Comparison of ENCODE assay signal across 11 cellular contexts in genomic region chr3:125381743-125382142, GRCh38. TPM values are rescaled to one million over a fixed set of nuclear protein-coding genes. Genes with fewer than 3 reads are reported as not detected.
DNase-seq lines count a peak whose midpoint lies in the region; ATAC-seq and TF ChIP-seq lines count a peak whose summit lies in the region.
"Had no signal": no experiment of that assay in that cellular context is flagged by ENCODE, and none has a peak within 500 bp of the region (broad histone marks: within the 10 kb centered on the region; RNA-seq: fewer than 3 reads in every experiment).

No MANE protein-coding gene starts in this region.

- TF ChIP-seq POLR2A in suprapubic skin (IDR thresholded peaks at IDR 0.05): no peak

- no peaks in the 10 kb centered on the region for H3K4me1 ChIP-seq in left lung
- no peaks in the 10 kb centered on the region for H3K4me1 ChIP-seq in suprapubic skin

- H3K9me3 ChIP-seq in left lung: no peaks in the 10 kb centered on the region
- no peaks in the 10 kb centered on the region for H3K9me3 ChIP-seq in suprapubic skin
- H3K9me3 ChIP-seq: right lobe of liver had no signal

- no peak overlapping the region for H3K4me3 ChIP-seq in GM12865 (ENCODE audit: low read depth, low read length)
- H3K4me3 ChIP-seq in left lung: no peak overlapping the region
- no peak overlapping the region for H3K4me3 ChIP-seq in suprapubic skin
- H3K4me3 ChIP-seq: right lobe of liver had no signal

- TF ChIP-seq CTCF in GM12865 (IDR thresholded peaks at IDR 0.05; ENCODE audit: insufficient read depth, low read depth, low read length, missing control alignments) (no peak), left lung (IDR thresholded peaks at IDR 0.05) (no peak), suprapubic skin (IDR thresholded peaks at IDR 0.05) (no peak)

- TF ChIP-seq EP300 in suprapubic skin (IDR thresholded peaks at IDR 0.05): no peak

- H3K9me3 Mint-ChIP-seq in activated CD8-positive, alpha-beta T cell treated with anti-CD3 and anti-CD28 coated beads, Interleukin-2, amount 10 ng/mL, durations not matched to agents 7 days and 5 days (ENCODE audit: insufficient read depth): no peaks in the 10 kb centered on the region

- H3K4me1 Mint-ChIP-seq in activated CD8-positive, alpha-beta T cell treated with anti-CD3 and anti-CD28 coated beads, Interleukin-2, amount 10 ng/mL, durations not matched to agents 7 days and 5 days (ENCODE audit: low read depth): peaks cover 10% of the 10 kb centered on the region

- peak; percentile 78 for DNase-seq in GM12865 (ENCODE audit: low read depth)
- peak; percentile 42 for DNase-seq in activated CD8-positive, alpha-beta T cell treated with anti-CD3 and anti-CD28 coated beads, Interleukin-2, amount 10 ng/mL, durations not matched to agents 7 days and 5 days
- DNase-seq in left lung: no peak
- DNase-seq in NCI-H146 treated with DMSO at 0.1 percent for 48 hours (lab: John Stamatoyannopoulos, UW; ENCODE audit: unreplicated experiment): no peak
- DNase-seq in suprapubic skin (ENCODE audit: low spot score in 2 of 2): no peak
- DNase-seq: caudate nucleus, NCI-H1105 treated with DMSO at 0.1 percent for 48 hours had no signal

- no peaks in the 10 kb centered on the region for H3K27me3 ChIP-seq in left lung
- H3K27me3 ChIP-seq in suprapubic skin: no peaks in the 10 kb centered on the region
- H3K27me3 ChIP-seq: right lobe of liver had no signal

- H3K27me3 Mint-ChIP-seq in activated CD8-positive, alpha-beta T cell treated with anti-CD3 and anti-CD28 coated beads, Interleukin-2, amount 10 ng/mL, durations not matched to agents 7 days and 5 days (ENCODE audit: low read depth): peaks cover 12% of the 10 kb centered on the region

- ATAC-seq in HG03159 (IDR thresholded peaks at IDR 0.05; ENCODE audit: unreplicated experiment): peak; percentile 56
- peak; percentile 71 for ATAC-seq in activated CD8-positive, alpha-beta T cell treated with anti-CD3 and anti-CD28 coated beads, Interleukin-2, amount 10 ng/mL, durations not matched to agents 7 days and 5 days
- peak; percentile 33 for ATAC-seq in left lung
- no peak for ATAC-seq in GM19463 (IDR thresholded peaks at IDR 0.05; ENCODE audit: unreplicated experiment)
- ATAC-seq in GM21390 (IDR thresholded peaks at IDR 0.05; ENCODE audit: unreplicated experiment): no peak

- intact Hi-C loops in left lung (cut with DNase I): no loop called here

- no peaks in the 10 kb centered on the region for H3K36me3 Mint-ChIP-seq in activated CD8-positive, alpha-beta T cell treated with anti-CD3 and anti-CD28 coated beads, Interleukin-2, amount 10 ng/mL, durations not matched to agents 7 days and 5 days (ENCODE audit: low read depth)

- WGBS in suprapubic skin: 51% methylated on average over 5 of the region's 5 CpGs

- no peak overlapping the region for H3K27ac Mint-ChIP-seq in activated CD8-positive, alpha-beta T cell treated with anti-CD3 and anti-CD28 coated beads, Interleukin-2, amount 10 ng/mL, durations not matched to agents 7 days and 5 days

- H3K27ac ChIP-seq in left lung (no peak overlapping the region), suprapubic skin (no peak overlapping the region)

- CTCF ChIA-PET in activated CD8-positive, alpha-beta T cell treated with anti-CD3 and anti-CD28 coated beads, Interleukin-2, amount 10 ng/mL, durations not matched to agents 7 days and 5 days (lab: Charles Lee): interaction anchor here (0.6 to 1.7 kb wide), 5 partner anchors 26 to 453 kb away, joined by 3 to 5 read pairs (median 3); no protein-coding TSS in a partner anchor

- POLR2A ChIA-PET in activated CD8-positive, alpha-beta T cell treated with anti-CD3 and anti-CD28 coated beads, Interleukin-2, amount 10 ng/mL, durations not matched to agents 7 days and 5 days (lab: Charles Lee): no interaction called here

- H3K36me3 ChIP-seq in left lung (no peaks in the 10 kb centered on the region), suprapubic skin (no peaks in the 10 kb centered on the region)
- H3K36me3 ChIP-seq: right lobe of liver had no signal

- H3K4me3 Mint-ChIP-seq in activated CD8-positive, alpha-beta T cell treated with anti-CD3 and anti-CD28 coated beads, Interleukin-2, amount 10 ng/mL, durations not matched to agents 7 days and 5 days: no peak overlapping the region

RNA-seq across cellular contexts. Expression of gene ZNF148, which starts 6.6 kb away (rescaled TPM):
- total RNA-seq in activated CD8-positive, alpha-beta T cell treated with anti-CD3 and anti-CD28 coated beads, Interleukin-2, amount 10 ng/mL, durations not matched to agents 7 days and 5 days: 10 to 100 TPM; 39.1 to 39.6 TPM
- total RNA-seq in left lung (10 to 100 TPM; 44.3 to 44.9 TPM), suprapubic skin (10 to 100 TPM; 16.5 to 30.0 (median 20.3) TPM)

Comparison
In these comparisons a context has a peak if more than half of its experiments do, and no peak if none do; other contexts are left out.
1. DNase-seq: peak in GM12865 (single experiment) and activated CD8-positive, alpha-beta T cell treated with anti-CD3 and anti-CD28 coated beads, Interleukin-2, amount 10 ng/mL, durations not matched to agents 7 days and 5 days (single experiment); none in left lung (0 of 2), NCI-H146 treated with DMSO at 0.1 percent for 48 hours (single experiment) and suprapubic skin (0 of 2).
2. ATAC-seq: peak in HG03159 (single experiment), activated CD8-positive, alpha-beta T cell treated with anti-CD3 and anti-CD28 coated beads, Interleukin-2, amount 10 ng/mL, durations not matched to agents 7 days and 5 days (single experiment) and left lung (single experiment); none in GM19463 (single experiment) and GM21390 (single experiment).